In genomic region chr3:69805491-69805890, GRCh38 we compare ENCODE assay signal across 38 cellular contexts.
"Had no signal": no experiment of that assay in that cellular context is flagged by ENCODE, and none has a peak within 500 bp of the region (broad histone marks: within the 10 kb centered on the region; RNA-seq: fewer than 3 reads in every experiment).

No MANE protein-coding gene starts in this region.

- FAIRE-seq: astrocyte, bronchial epithelial cell had no signal

- H3K4me3 Mint-ChIP-seq: activated naive CD4-positive, alpha-beta T cell treated with anti-CD3 and anti-CD28 coated beads for 36 hours; activated naive CD4-positive, alpha-beta T cell treated with anti-CD3 and anti-CD28 coated beads, Interleukin-2, amount 10 ng/mL, durations not matched to agents 7 days and 5 days; activated naive CD4-positive, alpha-beta T cell treated with anti-CD3 and anti-CD28 coated beads, Interleukin-2, amount 50 U/mL, for 24 hours; activated naive CD8-positive, alpha-beta T cell; activated naive CD8-positive, alpha-beta T cell treated with anti-CD3 and anti-CD28 coated beads for 36 hours; activated naive CD8-positive, alpha-beta T cell treated with anti-CD3 and anti-CD28 coated beads, Interleukin-2, amount 10 ng/mL, durations not matched to agents 7 days and 5 days; activated naive CD8-positive, alpha-beta T cell treated with anti-CD3 and anti-CD28 coated beads, Interleukin-2, amount 50 U/mL, for 24 hours; activated T-cell treated with anti-CD3 and anti-CD28 coated beads, Interleukin-2, amount 50 U/mL, for 24 hours; activated T-cell treated with anti-CD3 and anti-CD28 coated beads, Interleukin-2, amount 50 U/mL, for 4 hours; activated T-helper 1 cell treated with anti-CD3 and anti-CD28 coated beads, Interleukin-12 subunit alpha, Interleukin-12 subunit beta, Interleukin-2, Interleukin-4 antibody, amounts not matched to agents 30 ng/mL and 10 ng/mL and 1 ng/mL, durations not matched to agents 14 hours and 24 hours and 36 hours; activated T-helper 17 cell treated with anti-CD3 and anti-CD28 coated beads, Interleukin-2, amount 50 U/mL, for 72 hours; brain; central memory CD8-positive, alpha-beta T cell had no signal

- H3K9me3 Mint-ChIP-seq: activated naive CD4-positive, alpha-beta T cell treated with anti-CD3 and anti-CD28 coated beads for 36 hours; activated naive CD4-positive, alpha-beta T cell treated with anti-CD3 and anti-CD28 coated beads, Interleukin-2, amount 10 ng/mL, durations not matched to agents 7 days and 5 days; activated naive CD4-positive, alpha-beta T cell treated with anti-CD3 and anti-CD28 coated beads, Interleukin-2, amount 50 U/mL, for 24 hours; activated naive CD8-positive, alpha-beta T cell treated with anti-CD3 and anti-CD28 coated beads for 36 hours; activated naive CD8-positive, alpha-beta T cell treated with anti-CD3 and anti-CD28 coated beads, Interleukin-2, amount 10 ng/mL, durations not matched to agents 7 days and 5 days; activated naive CD8-positive, alpha-beta T cell treated with anti-CD3 and anti-CD28 coated beads, Interleukin-2, amount 50 U/mL, for 24 hours; activated T-cell treated with anti-CD3 and anti-CD28 coated beads, Interleukin-2, amount 50 U/mL, for 24 hours; activated T-cell treated with anti-CD3 and anti-CD28 coated beads, Interleukin-2, amount 50 U/mL, for 4 hours; activated T-helper 1 cell treated with anti-CD3 and anti-CD28 coated beads, Interleukin-12 subunit alpha, Interleukin-12 subunit beta, Interleukin-2, Interleukin-4 antibody, amounts not matched to agents 30 ng/mL and 10 ng/mL and 1 ng/mL, durations not matched to agents 14 hours and 24 hours and 36 hours; activated T-helper 2 cell treated with anti-CD3 and anti-CD28 coated beads, Interferon-gamma antibody, Interleukin-2, Interleukin-4, amounts not matched to agents 10 μg/mL and 5 μg/mL and 100 μg/mL, durations not matched to agents 14 hours and 24 hours and 36 hours had no signal

- H3K4me3 ChIP-seq: adrenal gland, ascending aorta, body of pancreas, breast epithelium, cardiac muscle cell had no signal

- H3K9me3 ChIP-seq: adrenal gland, ascending aorta, body of pancreas, breast epithelium had no signal

- DNase-seq: activated effector memory CD4-positive, alpha-beta T cell treated with anti-CD3 and anti-CD28 coated beads, Interleukin-2, amount 50 U/mL, for 16 hours; activated effector memory CD4-positive, alpha-beta T cell treated with Interleukin-2 at 50 U/mL for 16 hours; activated gamma-delta T cell; activated gamma-delta T cell treated with Interleukin-2 at 50 U/mL for 16 hours; activated naive CD4-positive, alpha-beta T cell; activated naive CD4-positive, alpha-beta T cell treated with anti-CD3 and anti-CD28 coated beads for 36 hours; activated naive CD4-positive, alpha-beta T cell treated with anti-CD3 and anti-CD28 coated beads, Interleukin-2, amount 10 ng/mL, durations not matched to agents 7 days and 5 days; activated naive CD4-positive, alpha-beta T cell treated with anti-CD3 and anti-CD28 coated beads, Interleukin-2, amount 50 U/mL, for 16 hours; activated naive CD4-positive, alpha-beta T cell treated with Interleukin-2 at 50 U/mL for 16 hours; activated naive CD8-positive, alpha-beta T cell treated with anti-CD3 and anti-CD28 coated beads for 36 hours; activated naive CD8-positive, alpha-beta T cell treated with anti-CD3 and anti-CD28 coated beads, Interleukin-2, amount 10 ng/mL, durations not matched to agents 7 days and 5 days; activated naive CD8-positive, alpha-beta T cell treated with anti-CD3 and anti-CD28 coated beads, Interleukin-2, amount 50 U/mL, for 24 hours; activated T-cell treated with anti-CD3 and anti-CD28 coated beads, Interleukin-2, amount 50 U/mL, for 1 hour; activated T-cell treated with anti-CD3 and anti-CD28 coated beads, Interleukin-2, amount 50 U/mL, for 24 hours; activated T-cell treated with anti-CD3 and anti-CD28 coated beads, Interleukin-2, amount 50 U/mL, for 4 hours; adrenal gland; amniotic stem cell; amygdala; anterior cingulate cortex; aorta; body of pancreas; brain microvascular endothelial cell; caudate nucleus; central memory CD4-positive, alpha-beta T cell; cerebellar nuclear complex had no signal

- H3K27me3 ChIP-seq: adrenal gland, ascending aorta, body of pancreas, brain microvascular endothelial cell, breast epithelium, cardiac muscle cell had no signal

- H3K4me1 ChIP-seq: adrenal gland, ascending aorta, body of pancreas, breast epithelium had no signal

- ATAC-seq: activated naive CD4-positive, alpha-beta T cell treated with anti-CD3 and anti-CD28 coated beads, Interleukin-2, amount 50 U/mL, for 72 hours; activated naive CD8-positive, alpha-beta T cell treated with anti-CD3 and anti-CD28 coated beads, Interleukin-2, amount 50 U/mL, for 24 hours; activated T-cell treated with anti-CD3 and anti-CD28 coated beads, Interleukin-2, amount 50 U/mL, for 4 hours; activated T-helper 17 cell treated with anti-CD3 and anti-CD28 coated beads, Interleukin-2, amount 50 U/mL, for 72 hours; body of pancreas had no signal

- H3K4me1 Mint-ChIP-seq: activated naive CD4-positive, alpha-beta T cell treated with anti-CD3 and anti-CD28 coated beads, Interleukin-2, amount 10 ng/mL, durations not matched to agents 7 days and 5 days; activated naive CD4-positive, alpha-beta T cell treated with anti-CD3 and anti-CD28 coated beads, Interleukin-2, amount 50 U/mL, for 24 hours; activated naive CD8-positive, alpha-beta T cell treated with anti-CD3 and anti-CD28 coated beads for 36 hours; activated naive CD8-positive, alpha-beta T cell treated with anti-CD3 and anti-CD28 coated beads, Interleukin-2, amount 10 ng/mL, durations not matched to agents 7 days and 5 days; activated naive CD8-positive, alpha-beta T cell treated with anti-CD3 and anti-CD28 coated beads, Interleukin-2, amount 50 U/mL, for 24 hours; activated T-helper 17 cell treated with anti-CD3 and anti-CD28 coated beads, Interleukin-2, amount 50 U/mL, for 72 hours; central memory CD8-positive, alpha-beta T cell had no signal

- H3K27ac ChIP-seq: adrenal gland, ascending aorta, body of pancreas, brain microvascular endothelial cell, breast epithelium, cardiac muscle cell had no signal

- H3K36me3 Mint-ChIP-seq: activated naive CD4-positive, alpha-beta T cell treated with anti-CD3 and anti-CD28 coated beads, Interleukin-2, amount 10 ng/mL, durations not matched to agents 7 days and 5 days; activated naive CD4-positive, alpha-beta T cell treated with anti-CD3 and anti-CD28 coated beads, Interleukin-2, amount 50 U/mL, for 24 hours; activated naive CD4-positive, alpha-beta T cell treated with anti-CD3 and anti-CD28 coated beads, Interleukin-2, amount 50 U/mL, for 72 hours; activated naive CD8-positive, alpha-beta T cell; activated naive CD8-positive, alpha-beta T cell treated with anti-CD3 and anti-CD28 coated beads for 36 hours; activated naive CD8-positive, alpha-beta T cell treated with anti-CD3 and anti-CD28 coated beads, Interleukin-2, amount 10 ng/mL, durations not matched to agents 7 days and 5 days; brain had no signal

- H3K27me3 Mint-ChIP-seq: activated naive CD4-positive, alpha-beta T cell treated with anti-CD3 and anti-CD28 coated beads, Interleukin-2, amount 10 ng/mL, durations not matched to agents 7 days and 5 days; activated naive CD8-positive, alpha-beta T cell; activated naive CD8-positive, alpha-beta T cell treated with anti-CD3 and anti-CD28 coated beads for 36 hours; activated naive CD8-positive, alpha-beta T cell treated with anti-CD3 and anti-CD28 coated beads, Interleukin-2, amount 50 U/mL, for 24 hours; activated T-cell treated with anti-CD3 and anti-CD28 coated beads, Interleukin-2, amount 50 U/mL, for 24 hours; central memory CD8-positive, alpha-beta T cell had no signal

- H3K27ac Mint-ChIP-seq: activated naive CD4-positive, alpha-beta T cell treated with anti-CD3 and anti-CD28 coated beads for 36 hours; activated naive CD4-positive, alpha-beta T cell treated with anti-CD3 and anti-CD28 coated beads, Interleukin-2, amount 10 ng/mL, durations not matched to agents 7 days and 5 days; activated naive CD4-positive, alpha-beta T cell treated with anti-CD3 and anti-CD28 coated beads, Interleukin-2, amount 50 U/mL, for 24 hours; activated naive CD4-positive, alpha-beta T cell treated with anti-CD3 and anti-CD28 coated beads, Interleukin-2, amount 50 U/mL, for 72 hours; activated naive CD8-positive, alpha-beta T cell; activated naive CD8-positive, alpha-beta T cell treated with anti-CD3 and anti-CD28 coated beads for 36 hours; activated naive CD8-positive, alpha-beta T cell treated with anti-CD3 and anti-CD28 coated beads, Interleukin-2, amount 10 ng/mL, durations not matched to agents 7 days and 5 days; activated naive CD8-positive, alpha-beta T cell treated with anti-CD3 and anti-CD28 coated beads, Interleukin-2, amount 50 U/mL, for 24 hours; activated T-cell treated with anti-CD3 and anti-CD28 coated beads, Interleukin-2, amount 50 U/mL, for 24 hours; activated T-helper 1 cell treated with anti-CD3 and anti-CD28 coated beads, Interleukin-12 subunit alpha, Interleukin-12 subunit beta, Interleukin-2, Interleukin-4 antibody, amounts not matched to agents 30 ng/mL and 10 ng/mL and 1 ng/mL, durations not matched to agents 14 hours and 24 hours and 36 hours; activated T-helper 17 cell treated with anti-CD3 and anti-CD28 coated beads, Interleukin-2, amount 50 U/mL, for 72 hours; activated T-helper 2 cell treated with anti-CD3 and anti-CD28 coated beads, Interferon-gamma antibody, Interleukin-2, Interleukin-4, amounts not matched to agents 10 μg/mL and 5 μg/mL and 100 μg/mL, durations not matched to agents 14 hours and 24 hours and 36 hours; brain had no signal

- H3K36me3 ChIP-seq: adrenal gland, ascending aorta, brain microvascular endothelial cell, breast epithelium, cardiac muscle cell had no signal
